1 cellular context compared by ENCODE assay signal in genomic region chr3:24354230-24354629, GRCh38.
TF ChIP-seq lines count a peak whose summit lies in the region.

No MANE protein-coding gene starts in this region.

TF ChIP-seq in WTC11, 78 proteins besides CTCF, POLR2A, EP300 and RAD21 (continued from another document):
- TF ChIP-seq ARID4B (CRISPR knock-in tag; IDR thresholded peaks at IDR 0.05; ENCODE audit: borderline replicate concordance) (no peak), E2F5 (CRISPR knock-in tag; IDR thresholded peaks at IDR 0.05) (no peak), PRRX2 (CRISPR knock-in tag; IDR thresholded peaks at IDR 0.05) (no peak)
